ENCODE assay signal across 14 cellular contexts in the genomic region with DNA sequence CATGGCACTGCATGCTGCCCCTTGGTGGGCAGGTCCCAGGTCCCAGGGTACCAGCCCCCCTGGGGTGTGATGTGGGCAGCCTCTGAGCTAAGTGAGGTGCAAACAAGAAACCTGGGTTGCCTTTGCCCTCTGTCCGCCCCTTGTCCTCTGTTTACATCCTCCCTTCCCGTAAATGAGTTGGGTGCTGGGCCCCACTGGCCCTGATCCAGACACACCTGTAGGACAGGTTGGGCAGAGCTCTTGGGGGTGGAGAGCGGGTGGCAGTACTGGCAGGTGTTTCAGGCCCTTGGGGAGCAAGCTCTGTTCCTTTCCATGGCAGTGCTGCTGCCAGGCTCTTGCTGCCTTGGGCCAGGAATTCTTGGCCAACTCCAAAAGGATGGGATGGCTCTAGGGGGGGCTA. TPM values are rescaled to one million over a fixed set of nuclear protein-coding genes. Genes with fewer than 3 reads are reported as not detected.
DNase-seq lines count a peak whose midpoint lies in the region; ATAC-seq and TF ChIP-seq lines count a peak whose summit lies in the region.
"Had no signal": no experiment of that assay in that cellular context is flagged by ENCODE, and none has a peak within 500 bp of the region (broad histone marks: within the 10 kb centered on the region; RNA-seq: fewer than 3 reads in every experiment).

No MANE protein-coding gene starts in this region.

- intact Hi-C loops in prostate gland (cut with DNase I) (no loop called here), head of caudate nucleus (cut with DNase I) (no loop called here)

- H3K9me3 ChIP-seq in prostate gland, result no peaks in the 10 kb centered on the region

- no peak for TF ChIP-seq CTCF in epithelial cell of esophagus (IDR thresholded peaks at IDR 0.05; ENCODE audit: insufficient read depth, low read depth, low read length, missing control alignments)
- peak in 1 of 4 experiments; percentile 19 for TF ChIP-seq CTCF in prostate gland (IDR thresholded peaks at IDR 0.05)

- H3K36me3 ChIP-seq in prostate gland, result no peaks in the 10 kb centered on the region
- H3K36me3 ChIP-seq: SJCRH30 had no signal

- WGBS in prostate gland, result 60% methylated on average over 3 of the region's 3 CpGs

- peak; percentile 10 for TF ChIP-seq POLR2A in prostate gland (IDR thresholded peaks at IDR 0.05)

- no peak for ATAC-seq in HG02642 (IDR thresholded peaks at IDR 0.05; ENCODE audit: poor library complexity, unreplicated experiment)
- ATAC-seq: CD8-positive, alpha-beta T cell had no signal

- peak; percentile 97 for DNase-seq in HT-29 (ENCODE audit: low spot score)
- peak; percentile 84 for DNase-seq in NCI-H345 treated with DMSO at 0.1 percent for 48 hours (lab: John Stamatoyannopoulos, UW; ENCODE audit: unreplicated experiment)
- DNase-seq in epithelial cell of esophagus (ENCODE audit: low read depth), result peak; percentile 87
- DNase-seq in prostate gland (ENCODE audit: low spot score), result peak; percentile 94
- DNase-seq in NCI-H82 treated with DMSO at 0.1 percent for 48 hours (lab: John Stamatoyannopoulos, UW; ENCODE audit: unreplicated experiment), result no peak
- no peak for DNase-seq in head of caudate nucleus
- DNase-seq in cerebellum (ENCODE audit: low spot score), result no peak
- DNase-seq: activated CD4-positive, CD25-positive, alpha-beta regulatory T cell; activated gamma-delta T cell; CD8-positive, alpha-beta T cell; SJCRH30; stimulated activated CD4-positive, alpha-beta T cell treated with anti-CD3 and anti-CD28 coated beads, Interleukin-4, amount 100 ng/mL, for 1 hour had no signal

- H3K27me3 ChIP-seq in prostate gland (replicated peaks; ENCODE audit: insufficient read depth), result no peaks in the 10 kb centered on the region

- peak overlapping the region; percentile 76 to 86 for H3K27ac ChIP-seq in prostate gland
- H3K27ac ChIP-seq: parathyroid adenoma, SJCRH30 had no signal

- H3K4me3 ChIP-seq in epithelial cell of esophagus (ENCODE audit: low read length) (no peak overlapping the region), prostate gland (no peak overlapping the region)
- H3K4me3 ChIP-seq: SJCRH30 had no signal

- peaks cover 11% of the 10 kb centered on the region for H3K4me1 ChIP-seq in prostate gland (replicated peaks)
- H3K4me1 ChIP-seq: parathyroid adenoma, SJCRH30 had no signal

RNA-seq across cellular contexts. Expression of gene ELF3, which starts 35.8 kb away (rescaled TPM):
- 812 and 1,050 TPM in 2 replicates for total RNA-seq in HT-29 (2014; rRNA removed; shearing (Covaris generic))
- total RNA-seq in prostate gland, result 100 to 1,000 TPM in 1 of 2 donors, 10 to 100 TPM in 1; 74.4 to 191 TPM
- 0.73 TPM for total RNA-seq in cerebellum

Comparison
In these comparisons a context has a peak if more than half of its experiments do, and no peak if none do; other contexts are left out.
1. DNase-seq: peak in HT-29 (single experiment), NCI-H345 treated with DMSO at 0.1 percent for 48 hours (single experiment), epithelial cell of esophagus (single experiment) and prostate gland (single experiment); none in NCI-H82 treated with DMSO at 0.1 percent for 48 hours (single experiment), head of caudate nucleus (0 of 42) and cerebellum (single experiment).
2. RNA of gene ELF3, which starts 35.8 kb away (total RNA-seq): 812 to 1,050 TPM in HT-29 and 74.4 to 191 TPM in prostate gland; 0.73 TPM in cerebellum (single experiment); every median in the first group is over 10 times any median in the second.